Comparison of ENCODE assay signal across 1 cellular context in genomic region chr4:172998527-172999469, GRCh38.
TF ChIP-seq lines count a peak whose summit lies in the region.

No MANE protein-coding gene starts in this region.

TF ChIP-seq in K562, 482 proteins besides CTCF, POLR2A, EP300 and RAD21 (continued from another document and continues in another):
- TF ChIP-seq ZNF449 (CRISPR knock-in tag; IDR thresholded peaks at IDR 0.05) (peak; percentile 56; the same call in 1 of the 2 replicates), SAFB (IDR thresholded peaks at IDR 0.05; ENCODE audit: borderline replicate concordance, low read depth, low read length) (no peak), HOMEZ (CRISPR knock-in tag; IDR thresholded peaks at IDR 0.05) (no peak), ZBTB8A (IDR thresholded peaks at IDR 0.05; ENCODE audit: partially characterized antibody) (no peak), SRSF1 (IDR thresholded peaks at IDR 0.05; ENCODE audit: low read depth, low read length) (no peak), NRF1 (conservative IDR thresholded peaks at IDR 0.05 in 1 of 2, IDR thresholded peaks at IDR 0.05 in 1 of 2) (peak; percentile 90 to 92), TEAD2 (tag; IDR thresholded peaks at IDR 0.05) (no peak), CHAMP1 (IDR thresholded peaks at IDR 0.05) (peak; percentile 90), HNRNPK (IDR thresholded peaks at IDR 0.05; ENCODE audit: low read depth, low read length, poor library complexity, severe bottlenecking) (no peak), KAT8 (IDR thresholded peaks at IDR 0.05; ENCODE audit: low read depth) (no peak), OTX1 (CRISPR knock-in tag; IDR thresholded peaks at IDR 0.05) (no peak), ZNF57 (CRISPR knock-in tag; IDR thresholded peaks at IDR 0.05) (no peak), TFAP4 (CRISPR knock-in tag; IDR thresholded peaks at IDR 0.05; ENCODE audit: borderline replicate concordance) (peak; percentile 98), ZFP36 (IDR thresholded peaks at IDR 0.05; ENCODE audit: low read depth, low read length, partially characterized antibody) (peak; percentile 45), ZEB2 (IDR thresholded peaks at IDR 0.05) (0 out of 2 replicates have a peak, but pooled peaks have one; percentile 62), ATF1 (CRISPR knock-in tag; IDR thresholded peaks at IDR 0.05) (no peak), ATF1 (tag; IDR thresholded peaks at IDR 0.05) (peak; percentile 84), HINFP (tag; conservative IDR thresholded peaks at IDR 0.05; ENCODE audit: low read depth) (no peak), NCOA4 (IDR thresholded peaks at IDR 0.05; ENCODE audit: partially characterized antibody) (no peak), BMI1 (IDR thresholded peaks at IDR 0.05; ENCODE audit: low read length) (no peak), MCM2 (IDR thresholded peaks at IDR 0.05; ENCODE audit: low read depth) (no peak), HMBOX1 (IDR thresholded peaks at IDR 0.05) (no peak), MTA2 (IDR thresholded peaks at IDR 0.05; ENCODE audit: low read depth) (peak; percentile 94), ZFP91 (CRISPR knock-in tag; IDR thresholded peaks at IDR 0.05) (no peak), SMAD4 (CRISPR knock-in tag; conservative IDR thresholded peaks at IDR 0.05) (peak; percentile 85), TBL1XR1 (IDR thresholded peaks at IDR 0.05; ENCODE audit: low read length in 2 of 2) (peak; percentile 73 to 95; a peak in 3 of 4 replicates), SRF (CRISPR knock-in tag; IDR thresholded peaks at IDR 0.05) (peak in 1 of 2 experiments; percentile 37; a peak in 1 of 4 replicates), NFATC3 (IDR thresholded peaks at IDR 0.05) (peak; percentile 56; the same call in 1 of the 2 replicates), SP1 (CRISPR knock-in tag; IDR thresholded peaks at IDR 0.05) (0 out of 2 replicates have a peak, but pooled peaks have one; percentile 27), CREM (IDR thresholded peaks at IDR 0.05; ENCODE audit: low read depth) (peak; percentile 79), TCFL5 (CRISPR knock-in tag; conservative IDR thresholded peaks at IDR 0.05) (no peak), COPS2 (conservative IDR thresholded peaks at IDR 0.05) (no peak), ZMIZ1 (IDR thresholded peaks at IDR 0.05; ENCODE audit: low read depth in 2 of 2, low read length in 2 of 2) (peak in 1 of 2 experiments; percentile 94; a peak in 2 of 4 replicates), ZNF24 (IDR thresholded peaks at IDR 0.05) (peak; percentile 61), ZNF583 (CRISPR knock-in tag; IDR thresholded peaks at IDR 0.05) (no peak), ZNF778 (CRISPR knock-in tag; IDR thresholded peaks at IDR 0.05) (no peak), E2F6 (IDR thresholded peaks at IDR 0.05; ENCODE audit: borderline replicate concordance in 1 of 2, extremely low read depth in 1 of 2, insufficient read depth in 1 of 2, insufficient read length in 1 of 2, low read depth in 1 of 2, low read length in 1 of 2, poor library complexity in 1 of 2, severe bottlenecking in 1 of 2) (peak; percentile 57 to 63), GATA2 (CRISPR knock-in tag; IDR thresholded peaks at IDR 0.05) (peak; percentile 96), FUS (optimal IDR thresholded peaks at IDR 0.05; ENCODE audit: low read depth, low read length) (no peak), ARID3A (IDR thresholded peaks at IDR 0.05; ENCODE audit: borderline replicate concordance, low read depth, low read length) (peak; percentile 88; the same call in 1 of the 2 replicates), ZNF280B (CRISPR knock-in tag; IDR thresholded peaks at IDR 0.05) (no peak), NEUROD1 (IDR thresholded peaks at IDR 0.05; ENCODE audit: borderline replicate concordance, low read depth, low read length, partially characterized antibody) (peak; percentile 87), SOX6 (IDR thresholded peaks at IDR 0.05) (peak; percentile 94), SIN3B (IDR thresholded peaks at IDR 0.05; ENCODE audit: low read depth) (no peak), NR4A1 (CRISPR knock-in tag; IDR thresholded peaks at IDR 0.05) (no peak), NR4A1 (tag; IDR thresholded peaks at IDR 0.05) (peak; percentile 91), KLF6 (CRISPR knock-in tag; IDR thresholded peaks at IDR 0.05; ENCODE audit: borderline replicate concordance) (0 out of 2 replicates have a peak, but pooled peaks have one; percentile 29), ZNF134 (CRISPR knock-in tag; conservative IDR thresholded peaks at IDR 0.05) (0 out of 2 replicates have a peak, but pooled peaks have one; percentile 20)
